Comparison of ENCODE assay signal across 20 cellular contexts in genomic region chr19:22918221-22918620, GRCh38.
"Had no signal": no experiment of that assay in that cellular context is flagged by ENCODE, and none has a peak within 500 bp of the region (broad histone marks: within the 10 kb centered on the region; RNA-seq: fewer than 3 reads in every experiment).

No MANE protein-coding gene starts in this region.

- H3K9me3 ChIP-seq: gastrocnemius medialis had no signal

- H3K36me3 Mint-ChIP-seq: mesothelial cell of epicardium had no signal

- H3K27me3 ChIP-seq: dorsolateral prefrontal cortex, esophagus squamous epithelium, gastrocnemius medialis, heart right ventricle, left lung had no signal

- H3K27ac Mint-ChIP-seq: mesothelial cell of epicardium had no signal

- H3K4me3 Mint-ChIP-seq: mesothelial cell of epicardium had no signal

- H3K27ac ChIP-seq: coronary artery, dorsolateral prefrontal cortex, esophagus squamous epithelium, gastrocnemius medialis, heart right ventricle, left lung, lower lobe of right lung had no signal

- H3K4me1 ChIP-seq: esophagus squamous epithelium, gastrocnemius medialis, heart right ventricle, left lung, lower lobe of right lung had no signal

- H3K4me1 Mint-ChIP-seq: mesothelial cell of epicardium had no signal

- H3K4me3 ChIP-seq: coronary artery, dorsolateral prefrontal cortex, esophagus squamous epithelium, gastrocnemius medialis, heart right ventricle, left lung, lower lobe of right lung, mucosa of descending colon had no signal

- DNase-seq: dermis blood vessel endothelial cell; dorsolateral prefrontal cortex; effector CD4-positive, alpha-beta T cell; effector memory CD4-positive, alpha-beta T cell; esophagus squamous epithelium; foreskin fibroblast; foreskin melanocyte; gastrocnemius medialis; glutamatergic neuron; head of caudate nucleus; heart right ventricle; hippocampal formation; left cardiac atrium; left lung; left ventricle myocardium superior; lower lobe of right lung; mesenchymal stem cell; mucosa of descending colon had no signal

- H3K36me3 ChIP-seq: esophagus squamous epithelium, gastrocnemius medialis, heart right ventricle, left lung, lower lobe of right lung had no signal
